37 cellular contexts compared by ENCODE assay signal in the genomic region with DNA sequence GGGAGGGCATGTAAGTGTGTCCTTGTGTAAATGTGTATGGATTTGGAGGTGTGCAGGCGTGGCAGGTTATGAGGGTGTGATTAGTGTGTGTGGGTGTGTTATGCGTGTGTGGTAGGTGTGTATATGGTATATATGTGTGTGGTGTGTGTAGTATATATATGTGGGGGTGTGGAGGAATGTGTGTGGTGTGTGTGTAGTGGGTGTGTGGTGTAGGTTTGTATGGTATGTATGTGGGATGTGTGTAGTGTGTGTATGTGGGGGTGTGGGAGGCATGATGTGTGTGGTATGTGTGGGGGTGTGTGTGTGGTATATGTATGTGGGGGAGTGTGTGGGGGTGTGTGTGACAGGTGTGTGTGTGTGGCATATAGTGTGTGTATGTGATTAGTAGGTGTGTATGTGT.
"Had no signal": no experiment of that assay in that cellular context is flagged by ENCODE, and none has a peak within 500 bp of the region (broad histone marks: within the 10 kb centered on the region; RNA-seq: fewer than 3 reads in every experiment).

No MANE protein-coding gene starts in this region.

- H3K4me3 ChIP-seq: ascending aorta, cardiac muscle cell had no signal

- H3K36me3 Mint-ChIP-seq: activated CD4-positive, alpha-beta memory T cell treated with anti-CD3 and anti-CD28 coated beads for 36 hours; activated naive CD4-positive, alpha-beta T cell treated with anti-CD3 and anti-CD28 coated beads, Interleukin-2, amount 10 ng/mL, durations not matched to agents 7 days and 5 days; activated naive CD4-positive, alpha-beta T cell treated with anti-CD3 and anti-CD28 coated beads, Interleukin-2, amount 50 U/mL, for 24 hours; activated naive CD8-positive, alpha-beta T cell; activated naive CD8-positive, alpha-beta T cell treated with anti-CD3 and anti-CD28 coated beads, Interleukin-2, amount 10 ng/mL, durations not matched to agents 7 days and 5 days; brain had no signal

- ATAC-seq: activated CD4-positive, alpha-beta T cell treated with anti-CD3 and anti-CD28 coated beads for 36 hours; activated CD8-positive, alpha-beta T cell treated with anti-CD3 and anti-CD28 coated beads for 36 hours; activated naive CD8-positive, alpha-beta T cell treated with anti-CD3 and anti-CD28 coated beads, Interleukin-2, amount 50 U/mL, for 24 hours; activated T-cell treated with anti-CD3 and anti-CD28 coated beads, Interleukin-2, amount 50 U/mL, for 4 hours; activated T-cell treated with anti-CD3 and anti-CD28 coated beads, Interleukin-2, amount 50 U/mL, for 72 hours; activated T-helper 17 cell treated with anti-CD3 and anti-CD28 coated beads, Interleukin-2, amount 50 U/mL, for 72 hours had no signal

- H3K27ac ChIP-seq: ascending aorta, cardiac muscle cell, VCaP had no signal

- H3K4me3 Mint-ChIP-seq: activated B cell treated with CpG ODN at 0.5 μM for 24 hours; activated CD4-positive, alpha-beta memory T cell treated with anti-CD3 and anti-CD28 coated beads for 36 hours; activated CD4-positive, alpha-beta T cell treated with anti-CD3 and anti-CD28 coated beads for 36 hours; activated CD8-positive, alpha-beta T cell treated with anti-CD3 and anti-CD28 coated beads for 36 hours; activated naive CD4-positive, alpha-beta T cell treated with anti-CD3 and anti-CD28 coated beads, Interleukin-2, amount 10 ng/mL, durations not matched to agents 7 days and 5 days; activated naive CD4-positive, alpha-beta T cell treated with anti-CD3 and anti-CD28 coated beads, Interleukin-2, amount 50 U/mL, for 24 hours; activated naive CD8-positive, alpha-beta T cell; activated naive CD8-positive, alpha-beta T cell treated with anti-CD3 and anti-CD28 coated beads, Interleukin-2, amount 10 ng/mL, durations not matched to agents 7 days and 5 days; activated naive CD8-positive, alpha-beta T cell treated with anti-CD3 and anti-CD28 coated beads, Interleukin-2, amount 50 U/mL, for 24 hours; activated T-cell treated with anti-CD3 and anti-CD28 coated beads, Interleukin-2, amount 50 U/mL, for 4 hours; activated T-cell treated with anti-CD3 and anti-CD28 coated beads, Interleukin-2, amount 50 U/mL, for 72 hours; activated T-helper 1 cell treated with anti-CD3 and anti-CD28 coated beads, Interleukin-12 subunit alpha, Interleukin-12 subunit beta, Interleukin-2, Interleukin-4 antibody, amounts not matched to agents 30 ng/mL and 10 ng/mL and 1 ng/mL, durations not matched to agents 14 hours and 24 hours and 36 hours; activated T-helper 17 cell treated with anti-CD3 and anti-CD28 coated beads, Interleukin-2, amount 50 U/mL, for 72 hours; brain; central memory CD8-positive, alpha-beta T cell; T-helper 1 cell treated with Interleukin-12 subunit alpha and Interleukin-12 subunit beta and Interleukin-4 antibody, amounts not matched to agents 30 μg/mL and 1 μg/mL, for 36 hours; T-helper 2 cell treated with Interferon-gamma antibody and Interleukin-4, amounts not matched to agents 5 μg/mL and 100 μg/mL, for 36 hours had no signal

- H3K27me3 ChIP-seq: ascending aorta, cardiac muscle cell had no signal

- FAIRE-seq: TTC549 had no signal

- H3K9me3 ChIP-seq: ascending aorta had no signal

- H3K27ac Mint-ChIP-seq: activated B cell treated with CpG ODN at 0.5 μM for 24 hours; activated CD4-positive, alpha-beta memory T cell treated with anti-CD3 and anti-CD28 coated beads for 36 hours; activated CD4-positive, alpha-beta T cell treated with anti-CD3 and anti-CD28 coated beads for 36 hours; activated CD8-positive, alpha-beta T cell treated with anti-CD3 and anti-CD28 coated beads for 36 hours; activated naive CD4-positive, alpha-beta T cell treated with anti-CD3 and anti-CD28 coated beads, Interleukin-2, amount 10 ng/mL, durations not matched to agents 7 days and 5 days; activated naive CD4-positive, alpha-beta T cell treated with anti-CD3 and anti-CD28 coated beads, Interleukin-2, amount 50 U/mL, for 24 hours; activated naive CD8-positive, alpha-beta T cell; activated naive CD8-positive, alpha-beta T cell treated with anti-CD3 and anti-CD28 coated beads, Interleukin-2, amount 10 ng/mL, durations not matched to agents 7 days and 5 days; activated naive CD8-positive, alpha-beta T cell treated with anti-CD3 and anti-CD28 coated beads, Interleukin-2, amount 50 U/mL, for 24 hours; activated T-cell treated with anti-CD3 and anti-CD28 coated beads, Interleukin-2, amount 50 U/mL, for 72 hours; activated T-helper 1 cell treated with anti-CD3 and anti-CD28 coated beads, Interleukin-12 subunit alpha, Interleukin-12 subunit beta, Interleukin-2, Interleukin-4 antibody, amounts not matched to agents 30 ng/mL and 10 ng/mL and 1 ng/mL, durations not matched to agents 14 hours and 24 hours and 36 hours; activated T-helper 17 cell treated with anti-CD3 and anti-CD28 coated beads, Interleukin-2, amount 50 U/mL, for 72 hours; brain; T-helper 1 cell treated with Interleukin-12 subunit alpha and Interleukin-12 subunit beta and Interleukin-4 antibody, amounts not matched to agents 30 μg/mL and 1 μg/mL, for 36 hours; T-helper 2 cell treated with Interferon-gamma antibody and Interleukin-4, amounts not matched to agents 5 μg/mL and 100 μg/mL, for 36 hours had no signal

- DNase-seq: activated B cell treated with CpG ODN at 0.5 μM for 24 hours; activated CD4-positive, alpha-beta T cell treated with anti-CD3 and anti-CD28 coated beads for 1 hour; activated CD4-positive, alpha-beta T cell treated with anti-CD3 and anti-CD28 coated beads for 36 hours; activated CD4-positive, alpha-beta T cell treated with anti-CD3 and anti-CD28 coated beads for 48 hours; activated CD4-positive, alpha-beta T cell treated with anti-CD3 and anti-CD28 coated beads, Interleukin-2, amount 50 U/mL, for 1 hour; activated CD4-positive, alpha-beta T cell treated with anti-CD3 and anti-CD28 coated beads, Interleukin-2, amount 50 U/mL, for 4 hours; activated CD8-positive, alpha-beta memory T cell treated with anti-CD3 and anti-CD28 coated beads, Interleukin-2, amount 50 U/mL, for 4 hours; activated CD8-positive, alpha-beta T cell treated with anti-CD3 and anti-CD28 coated beads for 36 hours; activated effector memory CD4-positive, alpha-beta T cell treated with anti-CD3 and anti-CD28 coated beads, Interleukin-2, amount 50 U/mL, for 16 hours; activated naive CD4-positive, alpha-beta T cell treated with anti-CD3 and anti-CD28 coated beads, Interleukin-2, amount 10 ng/mL, durations not matched to agents 7 days and 5 days; activated naive CD4-positive, alpha-beta T cell treated with Interleukin-2 at 50 U/mL for 16 hours; activated naive CD8-positive, alpha-beta T cell treated with anti-CD3 and anti-CD28 coated beads, Interleukin-2, amount 10 ng/mL, durations not matched to agents 7 days and 5 days; activated naive CD8-positive, alpha-beta T cell treated with anti-CD3 and anti-CD28 coated beads, Interleukin-2, amount 50 U/mL, for 24 hours; activated T-cell treated with anti-CD3 and anti-CD28 coated beads for 4 hours; activated T-cell treated with anti-CD3 and anti-CD28 coated beads, Interleukin-2, amount 50 U/mL, for 1 hour; activated T-cell treated with anti-CD3 and anti-CD28 coated beads, Interleukin-2, amount 50 U/mL, for 4 hours; activated T-cell treated with anti-CD3 and anti-CD28 coated beads, Interleukin-2, amount 50 U/mL, for 72 hours; amygdala; anterior cingulate cortex; caudate nucleus; cerebellar nuclear complex; T-helper 1 cell; T-helper 2 cell; T-helper 9 cell had no signal

- H3K9me3 Mint-ChIP-seq: activated B cell treated with CpG ODN at 0.5 μM for 24 hours; activated CD4-positive, alpha-beta memory T cell treated with anti-CD3 and anti-CD28 coated beads for 36 hours; activated CD8-positive, alpha-beta T cell treated with anti-CD3 and anti-CD28 coated beads for 36 hours; activated naive CD4-positive, alpha-beta T cell treated with anti-CD3 and anti-CD28 coated beads, Interleukin-2, amount 10 ng/mL, durations not matched to agents 7 days and 5 days; activated naive CD4-positive, alpha-beta T cell treated with anti-CD3 and anti-CD28 coated beads, Interleukin-2, amount 50 U/mL, for 24 hours; activated naive CD8-positive, alpha-beta T cell treated with anti-CD3 and anti-CD28 coated beads, Interleukin-2, amount 10 ng/mL, durations not matched to agents 7 days and 5 days; activated naive CD8-positive, alpha-beta T cell treated with anti-CD3 and anti-CD28 coated beads, Interleukin-2, amount 50 U/mL, for 24 hours; activated T-cell treated with anti-CD3 and anti-CD28 coated beads, Interleukin-2, amount 50 U/mL, for 4 hours; activated T-cell treated with anti-CD3 and anti-CD28 coated beads, Interleukin-2, amount 50 U/mL, for 72 hours; activated T-helper 1 cell treated with anti-CD3 and anti-CD28 coated beads, Interleukin-12 subunit alpha, Interleukin-12 subunit beta, Interleukin-2, Interleukin-4 antibody, amounts not matched to agents 30 ng/mL and 10 ng/mL and 1 ng/mL, durations not matched to agents 14 hours and 24 hours and 36 hours; activated T-helper 17 cell treated with anti-CD3 and anti-CD28 coated beads, Interleukin-2, amount 50 U/mL, for 72 hours; brain; central memory CD8-positive, alpha-beta T cell; T-helper 1 cell treated with Interleukin-12 subunit alpha and Interleukin-12 subunit beta and Interleukin-4 antibody, amounts not matched to agents 30 μg/mL and 1 μg/mL, for 36 hours; T-helper 2 cell treated with Interferon-gamma antibody and Interleukin-4, amounts not matched to agents 5 μg/mL and 100 μg/mL, for 36 hours had no signal
